ENCODE assay signal across 8 cellular contexts in genomic region chr4:120922390-120923200, GRCh38. TPM values are rescaled to one million over a fixed set of nuclear protein-coding genes. Genes with fewer than 3 reads are reported as not detected.
DNase-seq lines count a peak whose midpoint lies in the region; ATAC-seq and TF ChIP-seq lines count a peak whose summit lies in the region.

PRDM5 (minus strand) TSS chr4:120922726; CDS start chr4:120922608, 118 bp downstream.

- H3K27me3 Mint-ChIP-seq in activated T-cell treated with anti-CD3 and anti-CD28 coated beads, Interleukin-2, amount 50 U/mL, for 24 hours, result peaks cover 40% of the 10 kb centered on the region
- H3K27me3 Mint-ChIP-seq in mesothelial cell of epicardium (ENCODE audit: low read depth), result no peaks in the 10 kb centered on the region
- H3K27me3 Mint-ChIP-seq in stimulated activated naive CD8-positive, alpha-beta T cell treated with anti-CD3 and anti-CD28 coated beads, Interleukin-15, Interleukin-2, amounts not matched to agents 100 ng/mL and 50 ng/mL, for 24 hours, result peaks cover 34% of the 10 kb centered on the region

- DNase-seq in DMS53 (lab: John Stamatoyannopoulos, UW) (peak; percentile 68), LHCN-M2 (ENCODE audit: low read depth) (peak; percentile 63), mesothelial cell of epicardium (ENCODE audit: low spot score in 2 of 2, unreplicated experiment in 2 of 2) (peak; percentile 37 to 66)
- DNase-seq in activated T-cell treated with anti-CD3 and anti-CD28 coated beads, Interleukin-2, amount 50 U/mL, for 24 hours, result peak; percentile 69

- no peak for TF ChIP-seq CTCF in mesothelial cell of epicardium (IDR thresholded peaks at IDR 0.05; ENCODE audit: unreplicated experiment)

- no peaks in the 10 kb centered on the region for H3K36me3 Mint-ChIP-seq in activated T-cell treated with anti-CD3 and anti-CD28 coated beads, Interleukin-2, amount 50 U/mL, for 24 hours (ENCODE audit: low read depth)
- H3K36me3 Mint-ChIP-seq in mesothelial cell of epicardium, result no peaks in the 10 kb centered on the region
- no peaks in the 10 kb centered on the region for H3K36me3 Mint-ChIP-seq in stimulated activated naive CD8-positive, alpha-beta T cell treated with anti-CD3 and anti-CD28 coated beads, Interleukin-15, Interleukin-2, amounts not matched to agents 100 ng/mL and 50 ng/mL, for 24 hours (ENCODE audit: low read depth)

- H3K9me3 Mint-ChIP-seq in activated T-cell treated with anti-CD3 and anti-CD28 coated beads, Interleukin-2, amount 50 U/mL, for 24 hours, result no peaks in the 10 kb centered on the region
- peaks cover 11% of the 10 kb centered on the region for H3K9me3 Mint-ChIP-seq in mesothelial cell of epicardium
- H3K9me3 Mint-ChIP-seq in stimulated activated naive CD8-positive, alpha-beta T cell treated with anti-CD3 and anti-CD28 coated beads, Interleukin-15, Interleukin-2, amounts not matched to agents 100 ng/mL and 50 ng/mL, for 24 hours, result no peaks in the 10 kb centered on the region

- ATAC-seq in esophagus mucosa (peak; percentile 65), GM18873 (IDR thresholded peaks at IDR 0.05; ENCODE audit: low FRiP score, unreplicated experiment) (no peak), GM19397 (IDR thresholded peaks at IDR 0.05; ENCODE audit: unreplicated experiment) (no peak)

- peaks cover 21% of the 10 kb centered on the region for H3K4me1 Mint-ChIP-seq in activated T-cell treated with anti-CD3 and anti-CD28 coated beads, Interleukin-2, amount 50 U/mL, for 24 hours (ENCODE audit: low read depth)
- H3K4me1 Mint-ChIP-seq in mesothelial cell of epicardium, result peaks cover 30% of the 10 kb centered on the region
- H3K4me1 Mint-ChIP-seq in stimulated activated naive CD8-positive, alpha-beta T cell treated with anti-CD3 and anti-CD28 coated beads, Interleukin-15, Interleukin-2, amounts not matched to agents 100 ng/mL and 50 ng/mL, for 24 hours (ENCODE audit: low read depth), result peaks cover 31% of the 10 kb centered on the region

- H3K27ac Mint-ChIP-seq in activated T-cell treated with anti-CD3 and anti-CD28 coated beads, Interleukin-2, amount 50 U/mL, for 24 hours, result peak within 1 kb of the TSS; percentile 74
- H3K27ac Mint-ChIP-seq in mesothelial cell of epicardium, result peak within 1 kb of the TSS; percentile 95
- H3K27ac Mint-ChIP-seq in stimulated activated naive CD8-positive, alpha-beta T cell treated with anti-CD3 and anti-CD28 coated beads, Interleukin-15, Interleukin-2, amounts not matched to agents 100 ng/mL and 50 ng/mL, for 24 hours, result peak within 1 kb of the TSS; percentile 92

- H3K4me3 Mint-ChIP-seq in activated T-cell treated with anti-CD3 and anti-CD28 coated beads, Interleukin-2, amount 50 U/mL, for 24 hours, result peak within 1 kb of the TSS; percentile 81
- peak within 1 kb of the TSS; percentile 85 for H3K4me3 Mint-ChIP-seq in mesothelial cell of epicardium
- peak within 1 kb of the TSS; percentile 84 for H3K4me3 Mint-ChIP-seq in stimulated activated naive CD8-positive, alpha-beta T cell treated with anti-CD3 and anti-CD28 coated beads, Interleukin-15, Interleukin-2, amounts not matched to agents 100 ng/mL and 50 ng/mL, for 24 hours

RNA-seq across cellular contexts. Expression of gene PRDM5, which starts in this region (rescaled TPM):
- total RNA-seq in LHCN-M2 (2014; rRNA removed) (15.5 and 16.5 TPM in 2 replicates), esophagus mucosa (4.3 TPM), mesothelial cell of epicardium (23.6 to 30.2 TPM (median 29.1 TPM) in 3 replicates)
- 4.4 TPM for polyA plus RNA-seq in LHCN-M2 (2012)
